Comparison of ENCODE assay signal across 38 cellular contexts in the genomic region with DNA sequence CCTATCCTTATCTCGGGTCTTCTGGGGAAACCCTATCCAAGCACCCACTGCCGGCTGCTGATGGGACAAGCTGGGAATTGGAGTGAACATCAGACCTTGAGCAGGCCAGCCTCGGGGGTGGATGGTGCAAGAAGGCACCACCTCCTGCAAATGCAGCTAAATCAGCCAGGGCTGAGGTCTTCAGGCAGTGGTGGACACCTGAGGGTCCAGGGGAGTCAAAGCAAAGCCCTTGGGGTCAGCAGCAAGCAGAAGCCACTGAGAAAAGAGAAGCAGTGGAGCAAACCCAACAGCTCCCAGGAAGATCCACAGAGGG. TPM values are rescaled to one million over a fixed set of nuclear protein-coding genes. Genes with fewer than 3 reads are reported as not detected.
DNase-seq lines count a peak whose midpoint lies in the region; ATAC-seq and TF ChIP-seq lines count a peak whose summit lies in the region.
"Had no signal": no experiment of that assay in that cellular context is flagged by ENCODE, and none has a peak within 500 bp of the region (broad histone marks: within the 10 kb centered on the region; RNA-seq: fewer than 3 reads in every experiment).

No MANE protein-coding gene starts in this region.

- no peak overlapping the region for H3K27ac Mint-ChIP-seq in activated naive CD4-positive, alpha-beta T cell treated with anti-CD3 and anti-CD28 coated beads for 36 hours
- H3K27ac Mint-ChIP-seq: B cell; CD4-positive, alpha-beta memory T cell; CD4-positive, alpha-beta T cell; CD4-positive, CD25-positive, alpha-beta regulatory T cell; CD8-positive, alpha-beta memory T cell; CD8-positive, alpha-beta T cell had no signal

- DNase-seq in left ventricle myocardium inferior (peak; percentile 1), right cardiac atrium (no peak), WERI-Rb-1 (no peak)
- DNase-seq in activated naive CD4-positive, alpha-beta T cell treated with anti-CD3 and anti-CD28 coated beads for 36 hours: no peak
- DNase-seq: 8988T; ACHN; AML-193; BE2C; C1 segment of cervical spinal cord; Caco-2; Calu3; CD4-positive, alpha-beta memory T cell; CD4-positive, alpha-beta T cell; CD4-positive, CD25-positive, alpha-beta regulatory T cell; CD8-positive, alpha-beta memory T cell; CD8-positive, alpha-beta T cell; COR-L47; DMS 273 treated with DMSO at 0.1 percent for 48 hours; DMS153; DMS53; DMS79; DMS79 treated with DMSO at 0.1 percent for 48 hours; DND-41; EL had no signal

- no peaks in the 10 kb centered on the region for H3K4me1 ChIP-seq in left ventricle myocardium inferior
- H3K4me1 ChIP-seq in right cardiac atrium (ENCODE audit: control insufficient read depth, insufficient read depth, low read length): no peaks in the 10 kb centered on the region
- H3K4me1 ChIP-seq: A549, Caco-2 had no signal

- H3K4me3 ChIP-seq in left ventricle myocardium inferior (no peak overlapping the region), right cardiac atrium (ENCODE audit: low read length) (no peak overlapping the region), WERI-Rb-1 (ENCODE audit: low read depth, low read length) (no peak overlapping the region)
- H3K4me3 ChIP-seq: A549; BLaER1; BLaER1 treated with 17β-estradiol and CSF1 and Interleukin-3, amounts not matched to agents 10 nM and 100 nM had no signal

- H3K27me3 ChIP-seq in left ventricle myocardium inferior (ENCODE audit: low read depth) (peaks cover 85% of the 10 kb centered on the region), right cardiac atrium (ENCODE audit: control insufficient read depth, insufficient read depth) (no peaks in the 10 kb centered on the region), WERI-Rb-1 (ENCODE audit: insufficient read depth, low read depth, severe bottlenecking) (no peaks in the 10 kb centered on the region)
- H3K27me3 ChIP-seq: BE2C; BLaER1; BLaER1 treated with 17β-estradiol and CSF1 and Interleukin-3, amounts not matched to agents 10 nM and 100 nM had no signal

- H3K27ac ChIP-seq in left ventricle myocardium inferior (replicated peaks): no peak overlapping the region
- H3K27ac ChIP-seq in right cardiac atrium (ENCODE audit: low read length): no peak overlapping the region
- H3K27ac ChIP-seq in VCaP: peak overlapping the region; percentile 81
- H3K27ac ChIP-seq in WERI-Rb-1: peak overlapping the region; percentile 30
- H3K27ac ChIP-seq: 22Rv1; A549; BLaER1; BLaER1 treated with 17β-estradiol and CSF1 and Interleukin-3, amounts not matched to agents 10 nM and 100 nM; C4-2B had no signal

- intact Hi-C loops in left ventricle myocardium inferior (cut with micrococcal nuclease): no loop called here
- intact Hi-C loops in right cardiac atrium (cut with DNase I): no loop called here
- intact Hi-C loops in activated naive CD4-positive, alpha-beta T cell treated with anti-CD3 and anti-CD28 coated beads for 36 hours (cut with micrococcal nuclease): no loop called here

- H3K9me3 Mint-ChIP-seq in activated naive CD4-positive, alpha-beta T cell treated with anti-CD3 and anti-CD28 coated beads for 36 hours: peaks cover 11% of the 10 kb centered on the region

- peaks cover 13% of the 10 kb centered on the region for H3K27me3 Mint-ChIP-seq in activated naive CD4-positive, alpha-beta T cell treated with anti-CD3 and anti-CD28 coated beads for 36 hours (ENCODE audit: low read depth)
- H3K27me3 Mint-ChIP-seq: CD4-positive, CD25-positive, alpha-beta regulatory T cell had no signal

- H3K9me3 ChIP-seq in left ventricle myocardium inferior (replicated peaks) (peaks cover 19% of the 10 kb centered on the region), right cardiac atrium (ENCODE audit: control insufficient read depth, low read length) (no peaks in the 10 kb centered on the region), WERI-Rb-1 (ENCODE audit: severe bottlenecking) (peaks cover 26% of the 10 kb centered on the region)
- H3K9me3 ChIP-seq: BE2C had no signal

- CTCF ChIA-PET in activated naive CD4-positive, alpha-beta T cell treated with anti-CD3 and anti-CD28 coated beads for 36 hours (lab: Charles Lee): no interaction called here

- ATAC-seq in right cardiac atrium (no peak), HG03354 (IDR thresholded peaks at IDR 0.05; ENCODE audit: poor library complexity, severe bottlenecking, unreplicated experiment) (no peak)
- ATAC-seq: A549; CD8-positive, alpha-beta T cell had no signal

- no peaks in the 10 kb centered on the region for H3K36me3 Mint-ChIP-seq in activated naive CD4-positive, alpha-beta T cell treated with anti-CD3 and anti-CD28 coated beads for 36 hours (ENCODE audit: low read depth)
- H3K36me3 Mint-ChIP-seq: CD14-positive monocyte; CD4-positive, CD25-positive, alpha-beta regulatory T cell; CD8-positive, alpha-beta T cell had no signal

- TF ChIP-seq CTCF in left ventricle myocardium inferior (IDR thresholded peaks at IDR 0.05; ENCODE audit: borderline replicate concordance) (no peak), VCaP (conservative IDR thresholded peaks at IDR 0.05) (no peak), WERI-Rb-1 (IDR thresholded peaks at IDR 0.05; ENCODE audit: low read depth, low read length) (no peak)

- no peak overlapping the region for H3K4me3 Mint-ChIP-seq in activated naive CD4-positive, alpha-beta T cell treated with anti-CD3 and anti-CD28 coated beads for 36 hours
- H3K4me3 Mint-ChIP-seq: B cell; CD14-positive monocyte; CD4-positive, alpha-beta memory T cell; CD4-positive, alpha-beta T cell; CD4-positive, CD25-positive, alpha-beta regulatory T cell; CD8-positive, alpha-beta memory T cell; CD8-positive, alpha-beta T cell had no signal

- no peaks in the 10 kb centered on the region for H3K4me1 Mint-ChIP-seq in activated naive CD4-positive, alpha-beta T cell treated with anti-CD3 and anti-CD28 coated beads for 36 hours (ENCODE audit: low read depth)
- H3K4me1 Mint-ChIP-seq: CD14-positive monocyte; CD4-positive, alpha-beta memory T cell; CD8-positive, alpha-beta memory T cell had no signal

- H3K36me3 ChIP-seq in left ventricle myocardium inferior: no peaks in the 10 kb centered on the region
- H3K36me3 ChIP-seq in WERI-Rb-1: no peaks in the 10 kb centered on the region
- H3K36me3 ChIP-seq: BE2C; BLaER1; BLaER1 treated with 17β-estradiol and CSF1 and Interleukin-3, amounts not matched to agents 10 nM and 100 nM had no signal

- 81% methylated on average over 3 of the region's 3 CpGs for WGBS in right cardiac atrium

RNA-seq across cellular contexts. Expression of gene ENPP7, which starts 55.4 kb away (rescaled TPM):
- total RNA-seq in left ventricle myocardium inferior (not detected), right cardiac atrium (not detected)
- not detected for polyA plus RNA-seq in right cardiac atrium
- total RNA-seq in activated naive CD4-positive, alpha-beta T cell treated with anti-CD3 and anti-CD28 coated beads for 36 hours: not detected
- total RNA-seq: A172; A673; Calu3; CD4-positive, alpha-beta T cell; CD4-positive, CD25-positive, alpha-beta regulatory T cell; Daoy had no signal
- polyA plus RNA-seq: A549, AG04450, BJ, CD14-positive monocyte had no signal

Comparison
In these comparisons a context has a peak if more than half of its experiments do, and no peak if none do; other contexts are left out.
1. H3K27ac ChIP-seq: peak in VCaP (single experiment) and WERI-Rb-1 (single experiment); none in left ventricle myocardium inferior (single experiment) and right cardiac atrium (single experiment).